In the genomic region with DNA sequence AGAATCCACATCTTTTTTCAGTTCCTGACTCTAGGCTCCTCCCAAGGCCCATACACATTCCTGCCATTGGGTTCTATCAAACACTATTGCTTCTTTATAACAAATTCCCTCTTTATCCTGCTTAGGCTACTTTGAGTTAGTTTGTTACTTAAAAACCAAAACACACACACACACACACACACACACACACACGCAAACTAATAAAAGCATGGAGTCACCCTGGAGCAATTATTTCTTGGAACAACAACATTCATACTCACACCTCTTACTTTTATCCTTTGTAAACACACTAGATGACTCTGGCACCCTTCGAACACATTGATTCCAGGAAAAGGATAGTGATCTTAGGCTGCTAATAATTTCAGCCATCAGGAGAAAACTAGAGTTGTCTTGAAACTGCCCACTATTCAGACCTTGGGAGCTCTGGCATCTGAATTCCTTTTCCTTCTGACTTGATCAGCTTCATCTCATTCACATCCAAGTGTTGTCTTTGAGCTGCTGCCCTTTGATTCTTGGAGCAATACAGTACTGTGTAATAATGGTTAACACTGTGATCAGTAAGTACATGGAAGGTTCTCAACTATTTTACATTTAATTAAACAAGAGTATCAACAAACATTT, we compare ENCODE assay signal across 9 cellular contexts. TPM values are rescaled to one million over a fixed set of nuclear protein-coding genes. Genes with fewer than 3 reads are reported as not detected.
DNase-seq lines count a peak whose midpoint lies in the region; ATAC-seq and TF ChIP-seq lines count a peak whose summit lies in the region.
"Had no signal": no experiment of that assay in that cellular context is flagged by ENCODE, and none has a peak within 500 bp of the region (broad histone marks: within the 10 kb centered on the region; RNA-seq: fewer than 3 reads in every experiment).

No MANE protein-coding gene starts in this region.

- H3K9ac ChIP-seq in parathyroid adenoma = no peak overlapping the region

- H3K36me3 Mint-ChIP-seq in CD4-positive, alpha-beta T cell (ENCODE audit: low read depth) = peaks cover 9% of the 10 kb centered on the region

- no peak overlapping the region for H3K4me3 ChIP-seq in parathyroid adenoma (ENCODE audit: low read depth, low read length)

- H3K4me3 Mint-ChIP-seq in CD4-positive, alpha-beta T cell = peak overlapping the region; percentile 67

- POLR2A ChIA-PET in CD4-positive, alpha-beta T cell (lab: Charles Lee) = no interaction called here

- H3K9me3 ChIP-seq in CD4-positive, alpha-beta T cell (ENCODE audit: control insufficient read depth, low read length) = no peaks in the 10 kb centered on the region
- no peaks in the 10 kb centered on the region for H3K9me3 ChIP-seq in parathyroid adenoma (ENCODE audit: control insufficient read depth, low read length)

- H3K27ac Mint-ChIP-seq in CD4-positive, alpha-beta T cell = peak overlapping the region; percentile 50

- no peaks in the 10 kb centered on the region for H3K27me3 ChIP-seq in CD4-positive, alpha-beta T cell (ENCODE audit: control insufficient read depth, insufficient read depth, low read length)
- H3K27me3 ChIP-seq in parathyroid adenoma (ENCODE audit: control insufficient read depth, insufficient read depth, low read length) = no peaks in the 10 kb centered on the region

- H3K79me2 ChIP-seq in parathyroid adenoma = no peaks in the 10 kb centered on the region

- DNase-seq in CD4-positive, alpha-beta T cell = no peak
- DNase-seq in RPMI7951 (ENCODE audit: low read depth) (peak; percentile 3), fibroblast of gingiva (ENCODE audit: low read depth) (peak; percentile 63), activated T-cell treated with anti-CD3 and anti-CD28 coated beads for 4 hours (no peak), NCI-H2029 (lab: John Stamatoyannopoulos, UW) (no peak), posterior vena cava (ENCODE audit: low spot score) (no peak)
- DNase-seq: MM.1S had no signal

- CTCF ChIA-PET in CD4-positive, alpha-beta T cell (lab: Charles Lee) = interaction anchor here (1.5 kb wide), 1 partner anchor 210 kb away, joined by 3 read pairs; no protein-coding TSS in a partner anchor

- no peaks in the 10 kb centered on the region for H3K27me3 Mint-ChIP-seq in CD4-positive, alpha-beta T cell

- no peak overlapping the region for H3K4me2 ChIP-seq in parathyroid adenoma (ENCODE audit: low read length)

- no peak for TF ChIP-seq CTCF in CD4-positive, alpha-beta T cell (IDR thresholded peaks at IDR 0.05)
- no peak for TF ChIP-seq CTCF in parathyroid adenoma (IDR thresholded peaks at IDR 0.05)

- intact Hi-C loops in CD4-positive, alpha-beta T cell (cut with DNase I, micrococcal nuclease) = no loop called here
- intact Hi-C loops in posterior vena cava (cut with DNase I) = no loop called here

- H3K27ac ChIP-seq in CD4-positive, alpha-beta T cell (ENCODE audit: low read depth, low read length) = no peak overlapping the region
- peak overlapping the region; percentile 39 for H3K27ac ChIP-seq in parathyroid adenoma

- peaks cover 34% of the 10 kb centered on the region for H3K4me1 Mint-ChIP-seq in CD4-positive, alpha-beta T cell (ENCODE audit: low read depth)

- no peaks in the 10 kb centered on the region for H3K36me3 ChIP-seq in parathyroid adenoma (ENCODE audit: control insufficient read depth, insufficient read depth, low read length)

- H2AFZ ChIP-seq in parathyroid adenoma = peak overlapping the region; percentile 83

- ATAC-seq in CD4-positive, alpha-beta T cell (ENCODE audit: poor library complexity) = no peak
- ATAC-seq in GM18858 (IDR thresholded peaks at IDR 0.05; ENCODE audit: unreplicated experiment) = no peak

- H3K4me1 ChIP-seq in parathyroid adenoma = no peaks in the 10 kb centered on the region

- H3K9me3 Mint-ChIP-seq in CD4-positive, alpha-beta T cell = no peaks in the 10 kb centered on the region

RNA-seq across cellular contexts. Expression of a gene that starts 2.6 kb away (rescaled TPM):
- 10 to 100 TPM; 23.2 to 24.9 TPM for total RNA-seq in CD4-positive, alpha-beta T cell
- 38.4 and 39.0 TPM in 2 replicates for total RNA-seq in RPMI7951 (2014; rRNA removed; shearing (Covaris generic))
- 10 to 100 TPM; 30.9 to 34.9 TPM for total RNA-seq in posterior vena cava

Comparison
In these comparisons a context has a peak if more than half of its experiments do, and no peak if none do; other contexts are left out.
1. DNase-seq: peak in RPMI7951 (single experiment) and fibroblast of gingiva (single experiment); none in CD4-positive, alpha-beta T cell (0 of 10), activated T-cell treated with anti-CD3 and anti-CD28 coated beads for 4 hours (single experiment), NCI-H2029 (single experiment) and posterior vena cava (single experiment).